In the genomic region with DNA sequence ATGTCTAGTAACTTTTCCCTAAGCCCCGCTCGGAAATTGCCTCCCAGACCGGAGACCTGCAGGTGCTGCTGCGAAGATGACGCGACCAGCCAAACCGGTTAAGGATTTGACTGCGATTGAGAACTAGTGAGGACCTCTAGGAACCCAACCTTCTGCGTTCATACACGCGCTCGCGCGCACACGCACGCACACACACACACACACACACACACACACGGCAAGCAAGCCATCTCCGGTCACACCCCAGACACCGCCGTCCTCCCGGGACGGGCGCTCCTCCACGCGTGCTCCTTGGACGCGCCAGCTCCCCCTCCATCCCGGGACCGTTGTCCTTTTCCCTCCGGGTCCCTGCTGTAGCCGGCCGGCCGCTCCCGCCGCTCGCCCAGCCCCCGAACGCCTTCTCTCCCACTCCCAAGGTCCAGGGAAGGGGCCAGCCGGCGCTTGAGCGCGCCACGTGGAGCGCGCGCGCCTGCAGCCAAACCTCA, we compare ENCODE assay signal across 8 cellular contexts. TPM values are rescaled to one million over a fixed set of nuclear protein-coding genes. Genes with fewer than 3 reads are reported as not detected.
A peak's percentile ranks its signal among the peaks of the same experiment; 100 is the strongest.
DNase-seq lines count a peak whose midpoint lies in the region; ATAC-seq and TF ChIP-seq lines count a peak whose summit lies in the region.

No MANE protein-coding gene starts in this region.

- peaks cover 7% of the 10 kb centered on the region for H3K27me3 Mint-ChIP-seq in glutamatergic neuron (ENCODE audit: unreplicated experiment)

- in situ Hi-C loops in HAP-1 (cut with MboI; ENCODE audit: low sequenced_read_pairs): no loop called here

- DNase-seq in DMS53 (lab: John Stamatoyannopoulos, UW) (peak; percentile 88), HAP-1 (ENCODE audit: low spot score in 2 of 2) (peak; percentile 63 to 77), NCI-H2171 treated with DMSO at 0.1 percent for 48 hours (lab: John Stamatoyannopoulos, UW) (peak; percentile 72), glutamatergic neuron (peak; percentile 54), omental fat pad (ENCODE audit: low spot score) (no peak), OCI-M2 (lab: John Stamatoyannopoulos, UW; ENCODE audit: unreplicated experiment) (no peak), 8988T (no peak)
- DNase-seq in activated naive CD4-positive, alpha-beta T cell treated with Interleukin-2 at 50 U/mL for 16 hours: peak; percentile 14

- peaks cover 4% of the 10 kb centered on the region for H3K4me1 Mint-ChIP-seq in glutamatergic neuron (ENCODE audit: low read depth, unreplicated experiment)

- H3K4me3 ChIP-seq in HAP-1: peak overlapping the region; percentile 70

- H3K27ac Mint-ChIP-seq in glutamatergic neuron (ENCODE audit: unreplicated experiment): peak overlapping the region; percentile 68

- H3K27me3 ChIP-seq in HAP-1 (ENCODE audit: low read depth): no peaks in the 10 kb centered on the region

- peaks cover 3% of the 10 kb centered on the region for H3K9me3 Mint-ChIP-seq in glutamatergic neuron (ENCODE audit: unreplicated experiment)

- no peaks in the 10 kb centered on the region for H3K36me3 ChIP-seq in HAP-1 (replicated peaks)

- H3K4me1 ChIP-seq in HAP-1: peaks cover 23% of the 10 kb centered on the region

- TF ChIP-seq CTCF in glutamatergic neuron (IDR thresholded peaks at IDR 0.05; ENCODE audit: partially characterized antibody, unreplicated experiment): no peak
- no peak for TF ChIP-seq CTCF in omental fat pad (IDR thresholded peaks at IDR 0.05)

- ATAC-seq in omental fat pad (ENCODE audit: low FRiP score): peak; percentile 45

- H3K4me3 Mint-ChIP-seq in glutamatergic neuron (ENCODE audit: unreplicated experiment): peak overlapping the region; percentile 96

- H3K9me3 ChIP-seq in HAP-1: no peaks in the 10 kb centered on the region

- H3K36me3 Mint-ChIP-seq in glutamatergic neuron (ENCODE audit: unreplicated experiment): no peaks in the 10 kb centered on the region

RNA-seq across cellular contexts. Expression of a gene that starts 1.2 kb away (rescaled TPM):
- total RNA-seq in glutamatergic neuron (ENCODE audit: unreplicated experiment) (4.8 TPM), omental fat pad (10 to 100 TPM; 24.7 to 55.1 (median 39.2) TPM)

RNA-seq across cellular contexts. Expression of a gene that starts 56.9 kb away (rescaled TPM):
- 109 TPM for total RNA-seq in glutamatergic neuron (ENCODE audit: unreplicated experiment)
- total RNA-seq in omental fat pad: 10 to 100 TPM; 42.9 to 60.8 (median 52.8) TPM

Comparison
In these comparisons a context has a peak if more than half of its experiments do, and no peak if none do; other contexts are left out.
1. DNase-seq: peak in DMS53 (single experiment), HAP-1 (2 of 2), NCI-H2171 treated with DMSO at 0.1 percent for 48 hours (single experiment), activated naive CD4-positive, alpha-beta T cell treated with Interleukin-2 at 50 U/mL for 16 hours (single experiment) and glutamatergic neuron (single experiment); none in omental fat pad (single experiment), OCI-M2 (single experiment) and 8988T (single experiment).